Comparison of ENCODE assay signal across 1 cellular context in genomic region chr3:133662256-133662773, GRCh38.
A peak's percentile ranks its signal among the peaks of the same experiment; 100 is the strongest.
TF ChIP-seq lines count a peak whose summit lies in the region.

No MANE protein-coding gene starts in this region.

TF ChIP-seq in GM12878, 131 proteins besides CTCF, POLR2A, EP300 and RAD21 (continued from another document):
- TF ChIP-seq BCL3 (IDR thresholded peaks at IDR 0.05; ENCODE audit: borderline replicate concordance, insufficient read depth, low read depth, low read length, poor library complexity, severe bottlenecking), result no peak
- TF ChIP-seq CUX1 (IDR thresholded peaks at IDR 0.05; ENCODE audit: insufficient replicate concordance, low read depth, low read length), result no peak
- 0 out of 2 replicates have a peak, but pooled peaks have one; percentile 13 for TF ChIP-seq YY1 (IDR thresholded peaks at IDR 0.05; ENCODE audit: low read depth, low read length)
- TF ChIP-seq IKZF2 (IDR thresholded peaks at IDR 0.05), result 0 out of 4 replicates have a peak, but pooled peaks have one; percentile 12 to 24
- no peak for TF ChIP-seq IRF5 (IDR thresholded peaks at IDR 0.05; ENCODE audit: borderline replicate concordance)
- peak; percentile 87 for TF ChIP-seq MLLT1 (IDR thresholded peaks at IDR 0.05)
- TF ChIP-seq BMI1 (IDR thresholded peaks at IDR 0.05; ENCODE audit: borderline replicate concordance), result no peak
